Comparison of ENCODE assay signal across 11 cellular contexts in the genomic region with DNA sequence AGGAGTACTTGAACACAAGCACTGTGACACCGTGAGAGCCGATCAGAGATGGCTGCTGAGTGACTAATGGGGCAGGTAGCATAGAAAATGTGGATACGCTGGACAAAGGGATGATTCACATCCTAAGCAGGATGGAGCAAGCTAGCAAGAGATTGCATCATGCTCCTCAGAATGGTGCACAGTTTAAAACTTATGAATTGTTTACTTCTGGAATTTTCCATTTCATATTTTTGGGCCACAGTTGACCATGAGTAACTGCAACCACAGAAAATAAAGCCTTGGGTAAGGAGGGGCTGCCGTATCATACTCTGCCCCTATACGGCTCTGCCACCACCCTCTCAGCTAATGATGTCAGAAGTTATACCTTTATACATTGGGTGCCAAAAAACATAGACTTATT. TPM values are rescaled to one million over a fixed set of nuclear protein-coding genes. Genes with fewer than 3 reads are reported as not detected.
A peak's percentile ranks its signal among the peaks of the same experiment; 100 is the strongest.
DNase-seq lines count a peak whose midpoint lies in the region; ATAC-seq and TF ChIP-seq lines count a peak whose summit lies in the region.
"Had no signal": no experiment of that assay in that cellular context is flagged by ENCODE, and none has a peak within 500 bp of the region (broad histone marks: within the 10 kb centered on the region; RNA-seq: fewer than 3 reads in every experiment).

No MANE protein-coding gene starts in this region.

- no peak for ATAC-seq in GM21786 (IDR thresholded peaks at IDR 0.05; ENCODE audit: unreplicated experiment)
- no peak for ATAC-seq in HG03354 (IDR thresholded peaks at IDR 0.05; ENCODE audit: poor library complexity, severe bottlenecking, unreplicated experiment)

- H3K4me1 ChIP-seq in adipocyte (ENCODE audit: control insufficient read depth, insufficient read depth, low read length) = peaks cover 14% of the 10 kb centered on the region
- H3K4me1 ChIP-seq: stomach had no signal

- H3K9ac ChIP-seq in adipocyte (ENCODE audit: low read length) = peak overlapping the region; percentile 64

- H3K36me3 ChIP-seq in adipocyte (ENCODE audit: control insufficient read depth, insufficient read depth, low read length, severe bottlenecking) (no peaks in the 10 kb centered on the region), kidney epithelial cell (ENCODE audit: control insufficient read depth, insufficient read depth, low read length) (no peaks in the 10 kb centered on the region)
- H3K36me3 ChIP-seq: stomach had no signal

- no peaks in the 10 kb centered on the region for H3K27me3 ChIP-seq in adipocyte (replicated peaks; ENCODE audit: control insufficient read depth, insufficient read depth, low read length)
- H3K27me3 ChIP-seq in kidney epithelial cell (ENCODE audit: control insufficient read depth, insufficient read depth, low read length) = no peaks in the 10 kb centered on the region
- H3K27me3 ChIP-seq: stomach had no signal

- peak; percentile 94 for DNase-seq in AG09309 (ENCODE audit: low read depth)
- peak; percentile 95 for DNase-seq in HT1080 (ENCODE audit: low read depth)
- DNase-seq in adipocyte (ENCODE audit: low read depth) = peak; percentile 92
- peak; percentile 83 for DNase-seq in kidney epithelial cell (ENCODE audit: low read depth)
- DNase-seq in cerebellar cortex (ENCODE audit: low spot score) = no peak
- DNase-seq in SKM-1 treated with dmso at 0.1 percent for 144 hours (lab: John Stamatoyannopoulos, UW; ENCODE audit: unreplicated experiment) = no peak
- DNase-seq: GDM1, stomach had no signal

- TF ChIP-seq CTCF in AG09309 (IDR thresholded peaks at IDR 0.05; ENCODE audit: control insufficient read depth, insufficient read depth, low read depth, low read length, missing control alignments) = no peak
- no peak for TF ChIP-seq CTCF in kidney epithelial cell (IDR thresholded peaks at IDR 0.05; ENCODE audit: insufficient read depth, low read length, poor library complexity, severe bottlenecking)

- peaks cover 25% of the 10 kb centered on the region for H3K9me3 ChIP-seq in adipocyte (ENCODE audit: control insufficient read depth, low read length)

- H3K4me3 ChIP-seq in AG09309 (ENCODE audit: control insufficient read depth, low read depth, low read length) (no peak overlapping the region), adipocyte (ENCODE audit: low read length) (peak overlapping the region; percentile 8), kidney epithelial cell (ENCODE audit: low read depth, low read length) (no peak overlapping the region)
- H3K4me3 ChIP-seq: SK-N-MC, stomach had no signal

RNA-seq across cellular contexts. Expression of a gene that starts 23.3 kb away (rescaled TPM):
- total RNA-seq in HT1080 (2014; rRNA removed; shearing (Covaris generic)) = 76.6 and 77.7 TPM in 2 replicates
- polyA plus RNA-seq in HT1080 (2015; cell fraction: cytosol; rRNA removed) = 90.3 and 99.5 TPM in 2 replicates
- polyA plus RNA-seq in HT1080 (2015; cell fraction: nucleus; rRNA removed) = 178 and 188 TPM in 2 replicates
- 64.4 and 74.1 TPM in 2 replicates for total RNA-seq in kidney epithelial cell

RNA-seq across cellular contexts. Expression of a gene that starts 27.8 kb away (rescaled TPM):
- 207 and 288 TPM in 2 replicates for total RNA-seq in HT1080 (2014; rRNA removed; shearing (Covaris generic))
- polyA plus RNA-seq in HT1080 (2015; cell fraction: cytosol; rRNA removed) = 243 and 283 TPM in 2 replicates
- polyA plus RNA-seq in HT1080 (2015; cell fraction: nucleus; rRNA removed) = 328 and 343 TPM in 2 replicates
- 216 and 254 TPM in 2 replicates for total RNA-seq in kidney epithelial cell

Comparison
In these comparisons a context has a peak if more than half of its experiments do, and no peak if none do; other contexts are left out.
1. DNase-seq: peak in AG09309 (single experiment), HT1080 (single experiment), adipocyte (single experiment) and kidney epithelial cell (single experiment); none in cerebellar cortex (single experiment) and SKM-1 treated with dmso at 0.1 percent for 144 hours (single experiment).